7 cellular contexts compared by ENCODE assay signal in genomic region chr2:72144746-72145657, GRCh38. TPM values are rescaled to one million over a fixed set of nuclear protein-coding genes. Genes with fewer than 3 reads are reported as not detected.
A peak's percentile ranks its signal among the peaks of the same experiment; 100 is the strongest.
DNase-seq lines count a peak whose midpoint lies in the region; ATAC-seq and TF ChIP-seq lines count a peak whose summit lies in the region.

No MANE protein-coding gene starts in this region.

- in situ Hi-C loops in GM13976 (cut with MboI; ENCODE audit: low sequenced_read_pairs, unreplicated experiment) = loop anchor here (25.0 kb wide), 1 partner anchor 608 kb away; no protein-coding TSS in a partner anchor

- peaks cover 0 to 7% (median 0%) of the 10 kb centered on the region in 4 donors for H3K9me3 ChIP-seq in liver (ENCODE audit: control insufficient read depth in 4 of 4, low read length in 3 of 4)
- H3K9me3 ChIP-seq in thoracic aorta = no peaks in the 10 kb centered on the region

- H3K4me3 ChIP-seq in cardiac fibroblast (replicated peaks in 1 of 2; ENCODE audit: low read depth in 2 of 2, low read length in 2 of 2) (peak overlapping the region; percentile 18 to 33), liver (ENCODE audit: low read depth in 1 of 3, low read length in 3 of 3) (peak overlapping the region in 2 of 3 donors; percentile 37 to 47), thoracic aorta (peak overlapping the region; percentile 83)

- H3K4me1 ChIP-seq in liver (ENCODE audit: control insufficient read depth in 4 of 4, insufficient read depth in 4 of 4, low read length in 3 of 4) = peaks cover 31 to 65% (median 43%) of the 10 kb centered on the region in 4 donors
- H3K4me1 ChIP-seq in thoracic aorta (ENCODE audit: control insufficient read depth in 1 of 2, low read depth in 2 of 2) = peaks cover 47 to 78% of the 10 kb centered on the region in 2 donors

- ATAC-seq in thoracic aorta (ENCODE audit: insufficient number of reproducible peaks, low FRiP score, low read depth) = no peak

- H3K36me3 ChIP-seq in liver (ENCODE audit: control insufficient read depth in 4 of 4, insufficient read depth in 3 of 4, low read depth in 1 of 4, low read length in 3 of 4) (no peaks in the 10 kb centered on the region), thoracic aorta (no peaks in the 10 kb centered on the region)

- peaks cover 4 to 8% (median 7%) of the 10 kb centered on the region in 4 donors for H3K27me3 ChIP-seq in liver (ENCODE audit: control insufficient read depth in 4 of 4, insufficient read depth in 4 of 4, low read length in 3 of 4)
- no peaks in the 10 kb centered on the region for H3K27me3 ChIP-seq in thoracic aorta (replicated peaks; ENCODE audit: insufficient read depth)

- TF ChIP-seq CTCF in GM13976 (IDR thresholded peaks at IDR 0.05; ENCODE audit: borderline replicate concordance, control extremely low read depth, extremely low read depth, insufficient read depth, missing control alignments) (no peak), cardiac fibroblast (IDR thresholded peaks at IDR 0.05; ENCODE audit: low read depth, low read length) (no peak), liver (IDR thresholded peaks at IDR 0.05; ENCODE audit: low read depth, low read length, missing input control) (no peak), thoracic aorta (IDR thresholded peaks at IDR 0.05) (no peak)

- no peak for TF ChIP-seq RAD21 in liver (IDR thresholded peaks at IDR 0.05)

- no peak overlapping the region for H3K27ac ChIP-seq in liver (ENCODE audit: low read depth in 1 of 2, low read length in 2 of 2)
- H3K27ac ChIP-seq in thoracic aorta = peak overlapping the region; percentile 73 to 83

- WGBS in liver = 2% methylated on average over 81 of the region's 81 CpGs

- DNase-seq in GM13976 (ENCODE audit: low spot score) (peak; percentile 45), NCI-H460 (ENCODE audit: extremely low read depth, low read depth) (peak; percentile 24), cardiac fibroblast (ENCODE audit: low read depth in 2 of 2) (no peak), thoracic aorta (ENCODE audit: low spot score) (no peak), GF-D8 (lab: John Stamatoyannopoulos, UW) (no peak), germinal center (ENCODE audit: low spot score) (no peak)

- no peak overlapping the region for H3K9ac ChIP-seq in liver (ENCODE audit: low read depth in 1 of 2, low read length in 2 of 2)

TF ChIP-seq in liver, 16 proteins besides CTCF, POLR2A, EP300 and RAD21:
- TF ChIP-seq SP1 (IDR thresholded peaks at IDR 0.05) = no peak
- peak in 1 of 2 donors; percentile 28 for TF ChIP-seq RXRA (IDR thresholded peaks at IDR 0.05)
- TF ChIP-seq HNF4A (conservative IDR thresholded peaks at IDR 0.05) = peak; percentile 65 to 83
- no peak for TF ChIP-seq JUND (IDR thresholded peaks at IDR 0.05)
- no peak for TF ChIP-seq MAX (IDR thresholded peaks at IDR 0.05)
- no peak for TF ChIP-seq FOXA2 (IDR thresholded peaks at IDR 0.05)
- no peak for TF ChIP-seq NR2F2 (IDR thresholded peaks at IDR 0.05)
- no peak for TF ChIP-seq GABPA (IDR thresholded peaks at IDR 0.05 in 1 of 2, conservative IDR thresholded peaks at IDR 0.05 in 1 of 2)
- no peak for TF ChIP-seq YY1 (IDR thresholded peaks at IDR 0.05)
- peak; percentile 12 for TF ChIP-seq HNF4G (IDR thresholded peaks at IDR 0.05)
- no peak for TF ChIP-seq FOXA1 (IDR thresholded peaks at IDR 0.05)
- TF ChIP-seq EGR1 (IDR thresholded peaks at IDR 0.05; ENCODE audit: low read depth in 2 of 2) = no peak
- no peak for TF ChIP-seq ZBTB33 (IDR thresholded peaks at IDR 0.05)
- TF ChIP-seq REST (IDR thresholded peaks at IDR 0.05) = no peak
- no peak for TF ChIP-seq TAF1 (conservative IDR thresholded peaks at IDR 0.05)
- no peak for TF ChIP-seq ATF3 (IDR thresholded peaks at IDR 0.05)

RNA-seq across cellular contexts. Expression of gene CYP26B1, which starts 2.7 kb away (rescaled TPM):
- total RNA-seq in NCI-H460 (2014; rRNA removed; shearing (Covaris generic)) = 0.94 and 1.0 TPM in 2 replicates
- 2.0 and 5.9 TPM in 2 replicates for polyA plus RNA-seq in NCI-H460 (2014; cell fraction: nucleus; rRNA removed)
- total RNA-seq in liver = 1 to 10 TPM in 1 of 2 donors, under 1 TPM in 1; 0.47 to 1.8 TPM
- under 1 TPM; 0.47 to 0.83 TPM for polyA plus RNA-seq in liver
- total RNA-seq in thoracic aorta = 10 to 100 TPM in 1 of 2 donors, 1 to 10 TPM in 1; 6.0 to 20.8 TPM

Comparison
In these comparisons a context has a peak if more than half of its experiments do, and no peak if none do; other contexts are left out.
1. DNase-seq: peak in GM13976 (single experiment) and NCI-H460 (single experiment); none in cardiac fibroblast (0 of 2), thoracic aorta (single experiment), GF-D8 (single experiment) and germinal center (single experiment).
2. H3K4me3 ChIP-seq: peak in every context shown above with its lines; median percentile 83 in thoracic aorta; 42 in liver; 26 in cardiac fibroblast.
3. H3K27ac ChIP-seq: peak in thoracic aorta (2 of 2); none in liver (0 of 2).